ENCODE assay signal across 16 cellular contexts in the genomic region with DNA sequence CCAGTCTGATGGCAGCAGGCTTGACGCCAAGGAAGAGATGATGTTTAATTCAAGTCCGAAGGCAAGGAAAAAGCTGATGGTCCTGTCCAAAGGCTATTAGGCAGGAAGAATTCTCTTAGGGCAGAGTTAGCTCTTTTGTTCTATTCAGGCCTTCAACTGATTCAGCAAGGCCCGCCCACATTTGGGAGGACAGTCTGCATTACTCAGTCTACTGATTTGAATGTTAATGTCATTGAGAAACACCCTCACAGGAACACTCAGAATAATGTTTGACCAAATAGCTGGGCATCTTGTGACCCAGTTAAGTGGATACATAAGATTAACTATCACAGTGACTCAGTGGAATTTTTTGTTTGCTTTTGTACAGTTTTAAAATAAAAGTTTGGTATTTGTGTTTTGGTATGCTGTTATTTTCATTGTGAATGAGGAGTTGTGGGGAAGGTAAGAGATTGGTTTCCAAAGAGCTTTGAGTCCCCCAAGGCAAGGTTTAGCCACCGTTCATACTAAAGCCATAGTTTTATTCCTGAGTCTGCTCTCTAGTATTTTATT. TPM values are rescaled to one million over a fixed set of nuclear protein-coding genes. Genes with fewer than 3 reads are reported as not detected.
A peak's percentile ranks its signal among the peaks of the same experiment; 100 is the strongest.
DNase-seq lines count a peak whose midpoint lies in the region; ATAC-seq and TF ChIP-seq lines count a peak whose summit lies in the region.
"Had no signal": no experiment of that assay in that cellular context is flagged by ENCODE, and none has a peak within 500 bp of the region (broad histone marks: within the 10 kb centered on the region; RNA-seq: fewer than 3 reads in every experiment).

No MANE protein-coding gene starts in this region.

- no peak for TF ChIP-seq CTCF in activated CD8-positive, alpha-beta T cell treated with anti-CD3 and anti-CD28 coated beads for 36 hours (IDR thresholded peaks at IDR 0.05)
- no peak for TF ChIP-seq CTCF in omental fat pad (IDR thresholded peaks at IDR 0.05)

- H3K27ac Mint-ChIP-seq in activated CD8-positive, alpha-beta T cell treated with anti-CD3 and anti-CD28 coated beads for 36 hours, result no peak overlapping the region
- H3K27ac Mint-ChIP-seq in activated CD8-positive, alpha-beta T cell treated with anti-CD3 and anti-CD28 coated beads, Interleukin-2, amount 10 ng/mL, durations not matched to agents 7 days and 5 days, result no peak overlapping the region
- H3K27ac Mint-ChIP-seq: activated naive CD8-positive, alpha-beta T cell; memory B cell; stimulated activated naive CD8-positive, alpha-beta T cell treated with anti-CD3 and anti-CD28 coated beads, Interleukin-15, Interleukin-2, amounts not matched to agents 100 ng/mL and 50 ng/mL, for 24 hours had no signal

- H3K9ac ChIP-seq in skeletal muscle satellite cell (ENCODE audit: low read depth, low read length), result no peak overlapping the region

- intact Hi-C loops in activated CD8-positive, alpha-beta T cell treated with anti-CD3 and anti-CD28 coated beads for 36 hours (cut with micrococcal nuclease), result no loop called here

- peaks cover 31% of the 10 kb centered on the region for H3K36me3 Mint-ChIP-seq in activated CD8-positive, alpha-beta T cell treated with anti-CD3 and anti-CD28 coated beads for 36 hours (ENCODE audit: low read depth)
- peaks cover 7% of the 10 kb centered on the region for H3K36me3 Mint-ChIP-seq in activated CD8-positive, alpha-beta T cell treated with anti-CD3 and anti-CD28 coated beads, Interleukin-2, amount 10 ng/mL, durations not matched to agents 7 days and 5 days (ENCODE audit: low read depth)

- DNase-seq in activated CD8-positive, alpha-beta T cell treated with anti-CD3 and anti-CD28 coated beads for 36 hours, result peak; percentile 22
- DNase-seq in activated CD8-positive, alpha-beta T cell treated with anti-CD3 and anti-CD28 coated beads, Interleukin-2, amount 10 ng/mL, durations not matched to agents 7 days and 5 days, result no peak
- DNase-seq in RKO (ENCODE audit: low spot score) (peak; percentile 82), NCI-H2171 (lab: John Stamatoyannopoulos, UW) (no peak), omental fat pad (ENCODE audit: low spot score) (no peak)
- DNase-seq in activated CD8-positive, alpha-beta memory T cell treated with anti-CD3 and anti-CD28 coated beads for 24 hours, result no peak
- DNase-seq: activated CD8-positive, alpha-beta memory T cell treated with anti-CD3 and anti-CD28 coated beads, Interleukin-2, amount 50 U/mL, for 4 hours; NCI-H1048; NCI-H2227 treated with DMSO at 0.1 percent for 48 hours; SJCRH30 had no signal

- CTCF ChIA-PET in activated CD8-positive, alpha-beta T cell treated with anti-CD3 and anti-CD28 coated beads for 36 hours (lab: Charles Lee), result interaction anchor here (2.7 kb wide), 1 partner anchor 77 kb away, joined by 10 read pairs; the partner anchor contains the start of genes C1orf50 and P3H1
- CTCF ChIA-PET in activated CD8-positive, alpha-beta T cell treated with anti-CD3 and anti-CD28 coated beads, Interleukin-2, amount 10 ng/mL, durations not matched to agents 7 days and 5 days (lab: Charles Lee), result interaction anchor here (4.6 kb wide), 1 partner anchor 228 kb away, joined by 20 read pairs; no protein-coding TSS in a partner anchor

- H3K27me3 Mint-ChIP-seq in activated CD8-positive, alpha-beta T cell treated with anti-CD3 and anti-CD28 coated beads for 36 hours, result no peaks in the 10 kb centered on the region
- H3K27me3 Mint-ChIP-seq in activated CD8-positive, alpha-beta T cell treated with anti-CD3 and anti-CD28 coated beads, Interleukin-2, amount 10 ng/mL, durations not matched to agents 7 days and 5 days (ENCODE audit: low read depth), result no peaks in the 10 kb centered on the region
- H3K27me3 Mint-ChIP-seq: activated naive CD8-positive, alpha-beta T cell; memory B cell; stimulated activated naive CD8-positive, alpha-beta T cell treated with anti-CD3 and anti-CD28 coated beads, Interleukin-15, Interleukin-2, amounts not matched to agents 100 ng/mL and 50 ng/mL, for 24 hours had no signal

- no peak overlapping the region for H3K4me3 ChIP-seq in skeletal muscle satellite cell (ENCODE audit: low read length)

- ATAC-seq in activated CD8-positive, alpha-beta T cell treated with anti-CD3 and anti-CD28 coated beads for 36 hours, result no peak
- no peak for ATAC-seq in activated CD8-positive, alpha-beta T cell treated with anti-CD3 and anti-CD28 coated beads, Interleukin-2, amount 10 ng/mL, durations not matched to agents 7 days and 5 days
- ATAC-seq in esophagus mucosa (peak; percentile 34), omental fat pad (ENCODE audit: low FRiP score) (no peak)

- peaks cover 24% of the 10 kb centered on the region for H3K4me1 Mint-ChIP-seq in activated CD8-positive, alpha-beta T cell treated with anti-CD3 and anti-CD28 coated beads for 36 hours (ENCODE audit: low read depth)
- H3K4me1 Mint-ChIP-seq in activated CD8-positive, alpha-beta T cell treated with anti-CD3 and anti-CD28 coated beads, Interleukin-2, amount 10 ng/mL, durations not matched to agents 7 days and 5 days (ENCODE audit: low read depth), result peaks cover 28% of the 10 kb centered on the region

- no peaks in the 10 kb centered on the region for H3K9me3 Mint-ChIP-seq in activated CD8-positive, alpha-beta T cell treated with anti-CD3 and anti-CD28 coated beads for 36 hours
- no peaks in the 10 kb centered on the region for H3K9me3 Mint-ChIP-seq in activated CD8-positive, alpha-beta T cell treated with anti-CD3 and anti-CD28 coated beads, Interleukin-2, amount 10 ng/mL, durations not matched to agents 7 days and 5 days (ENCODE audit: insufficient read depth)
- H3K9me3 Mint-ChIP-seq: memory B cell; stimulated activated naive CD8-positive, alpha-beta T cell treated with anti-CD3 and anti-CD28 coated beads, Interleukin-15, Interleukin-2, amounts not matched to agents 100 ng/mL and 50 ng/mL, for 24 hours had no signal

- POLR2A ChIA-PET in activated CD8-positive, alpha-beta T cell treated with anti-CD3 and anti-CD28 coated beads for 36 hours (lab: Charles Lee), result interaction anchor here (1.0 to 2.9 kb wide), 3 partner anchors 12 to 78 kb away, joined by 3 to 10 read pairs (median 8); partner anchors contain the start of genes C1orf50, ERMAP, P3H1 and SVBP
- POLR2A ChIA-PET in activated CD8-positive, alpha-beta T cell treated with anti-CD3 and anti-CD28 coated beads, Interleukin-2, amount 10 ng/mL, durations not matched to agents 7 days and 5 days (lab: Charles Lee), result no interaction called here

- H3K36me3 ChIP-seq in skeletal muscle satellite cell (ENCODE audit: insufficient read depth, low read length), result peaks cover 10% of the 10 kb centered on the region

- H3K9me3 ChIP-seq in skeletal muscle satellite cell (replicated peaks; ENCODE audit: low read length), result no peaks in the 10 kb centered on the region
- H3K9me3 ChIP-seq: esophagus muscularis mucosa, SJCRH30 had no signal

- H3K27me3 ChIP-seq in skeletal muscle satellite cell (ENCODE audit: control insufficient read depth, insufficient read depth, low read length), result no peaks in the 10 kb centered on the region
- H3K27me3 ChIP-seq: esophagus muscularis mucosa, SJCRH30 had no signal

- peaks cover 15% of the 10 kb centered on the region for H3K4me1 ChIP-seq in skeletal muscle satellite cell (ENCODE audit: control insufficient read depth, insufficient read depth, low read length)

- H3K4me2 ChIP-seq in skeletal muscle satellite cell (ENCODE audit: low read length), result peak overlapping the region; percentile 25

- H3K4me3 Mint-ChIP-seq in activated CD8-positive, alpha-beta T cell treated with anti-CD3 and anti-CD28 coated beads for 36 hours, result no peak overlapping the region
- no peak overlapping the region for H3K4me3 Mint-ChIP-seq in activated CD8-positive, alpha-beta T cell treated with anti-CD3 and anti-CD28 coated beads, Interleukin-2, amount 10 ng/mL, durations not matched to agents 7 days and 5 days
- H3K4me3 Mint-ChIP-seq: activated naive CD8-positive, alpha-beta T cell; memory B cell; stimulated activated naive CD8-positive, alpha-beta T cell treated with anti-CD3 and anti-CD28 coated beads, Interleukin-15, Interleukin-2, amounts not matched to agents 100 ng/mL and 50 ng/mL, for 24 hours had no signal

RNA-seq across cellular contexts. Expression of gene ZNF691, which starts 1.7 kb away (rescaled TPM):
- 1 to 10 TPM; 6.9 to 7.5 TPM for total RNA-seq in activated CD8-positive, alpha-beta T cell treated with anti-CD3 and anti-CD28 coated beads for 36 hours
- total RNA-seq in activated CD8-positive, alpha-beta T cell treated with anti-CD3 and anti-CD28 coated beads, Interleukin-2, amount 10 ng/mL, durations not matched to agents 7 days and 5 days, result 1 to 10 TPM; 8.0 to 8.9 TPM
- total RNA-seq in esophagus mucosa (3.9 TPM), omental fat pad (10 to 100 TPM in 1 of 4 donors, 1 to 10 TPM in 3; 6.2 to 11.2 (median 8.8) TPM)
- total RNA-seq in skeletal muscle satellite cell (2012; rRNA removed), result 7.1 and 8.5 TPM in 2 replicates

RNA-seq across cellular contexts. Expression of gene SVBP, which starts 27.5 kb away (rescaled TPM):
- total RNA-seq in activated CD8-positive, alpha-beta T cell treated with anti-CD3 and anti-CD28 coated beads for 36 hours, result 10 to 100 TPM; 12.2 to 14.3 TPM
- total RNA-seq in activated CD8-positive, alpha-beta T cell treated with anti-CD3 and anti-CD28 coated beads, Interleukin-2, amount 10 ng/mL, durations not matched to agents 7 days and 5 days, result 10 to 100 TPM; 17.1 to 18.0 TPM
- 14.3 TPM for total RNA-seq in esophagus mucosa
- total RNA-seq in skeletal muscle satellite cell (2012; rRNA removed), result 7.4 and 9.2 TPM in 2 replicates
- total RNA-seq in omental fat pad, result 10 to 100 TPM; 12.1 to 40.7 (median 22.5) TPM

RNA-seq across cellular contexts. Expression of gene ERMAP, which starts 27.7 kb away (rescaled TPM):
- total RNA-seq in activated CD8-positive, alpha-beta T cell treated with anti-CD3 and anti-CD28 coated beads for 36 hours, result 1 to 10 TPM; 3.9 to 4.4 TPM
- total RNA-seq in activated CD8-positive, alpha-beta T cell treated with anti-CD3 and anti-CD28 coated beads, Interleukin-2, amount 10 ng/mL, durations not matched to agents 7 days and 5 days, result 1 to 10 TPM; 5.7 to 6.0 TPM
- 10.6 TPM for total RNA-seq in esophagus mucosa
- total RNA-seq in skeletal muscle satellite cell (2012; rRNA removed), result 5.5 and 6.6 TPM in 2 replicates
- total RNA-seq in omental fat pad, result 10 to 100 TPM in 3 of 4 donors, 1 to 10 TPM in 1; 5.8 to 13.2 (median 12.6) TPM

RNA-seq across cellular contexts. Expression of gene TMEM269, which starts 59.9 kb away (rescaled TPM):
- under 1 TPM; 0.22 to 0.32 TPM for total RNA-seq in activated CD8-positive, alpha-beta T cell treated with anti-CD3 and anti-CD28 coated beads for 36 hours
- under 1 TPM in 1 of 2 experiments, not detected in 1; 0.40 TPM for total RNA-seq in activated CD8-positive, alpha-beta T cell treated with anti-CD3 and anti-CD28 coated beads, Interleukin-2, amount 10 ng/mL, durations not matched to agents 7 days and 5 days
- total RNA-seq in esophagus mucosa (0.08 TPM), omental fat pad (under 1 TPM in 1 of 4 donors, not detected in 3; 0.46 TPM)
- total RNA-seq in skeletal muscle satellite cell (2012; rRNA removed), result under 0.01 TPM in 2 replicates

Comparison
In these comparisons a context has a peak if more than half of its experiments do, and no peak if none do; other contexts are left out.
1. DNase-seq: peak in activated CD8-positive, alpha-beta T cell treated with anti-CD3 and anti-CD28 coated beads for 36 hours (single experiment) and RKO (single experiment); none in activated CD8-positive, alpha-beta T cell treated with anti-CD3 and anti-CD28 coated beads, Interleukin-2, amount 10 ng/mL, durations not matched to agents 7 days and 5 days (single experiment), activated CD8-positive, alpha-beta memory T cell treated with anti-CD3 and anti-CD28 coated beads for 24 hours (single experiment), NCI-H2171 (single experiment) and omental fat pad (single experiment).